In the genomic region with DNA sequence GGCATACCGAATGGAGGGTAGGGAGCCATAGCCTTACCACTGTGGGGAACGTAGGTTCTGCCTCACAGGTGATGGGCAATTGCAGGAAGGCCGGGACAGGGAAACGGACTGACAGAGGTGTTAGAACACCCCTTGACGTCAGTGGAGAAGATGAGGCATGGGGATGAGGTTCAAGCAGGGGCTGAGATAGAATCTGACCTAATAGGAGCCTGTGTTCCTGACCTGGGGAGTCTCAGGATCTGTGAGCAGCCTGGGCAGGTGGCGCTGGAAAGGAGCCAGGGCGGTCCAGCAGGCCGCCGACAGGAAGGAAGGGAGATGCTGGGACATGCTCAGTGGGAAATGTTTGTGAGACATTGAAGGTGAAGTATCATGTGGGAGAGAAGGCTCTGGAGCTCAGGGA, we compare ENCODE assay signal across 14 cellular contexts.
DNase-seq lines count a peak whose midpoint lies in the region; ATAC-seq and TF ChIP-seq lines count a peak whose summit lies in the region.
"Had no signal": no experiment of that assay in that cellular context is flagged by ENCODE, and none has a peak within 500 bp of the region (broad histone marks: within the 10 kb centered on the region; RNA-seq: fewer than 3 reads in every experiment).

No MANE protein-coding gene starts in this region.

- H3K4me3 ChIP-seq in esophagus muscularis mucosa: no peak overlapping the region
- H3K4me3 ChIP-seq: BLaER1 treated with 17β-estradiol and CSF1 and Interleukin-3, amounts not matched to agents 10 nM and 100 nM; GM12878; GM23248 had no signal

- DNase-seq in activated CD8-positive, alpha-beta memory T cell treated with anti-CD3 and anti-CD28 coated beads, Interleukin-2, amount 10 ng/mL, durations not matched to agents 7 days and 5 days: peak; percentile 16
- DNase-seq in activated CD8-positive, alpha-beta memory T cell treated with anti-CD3 and anti-CD28 coated beads, Interleukin-2, amount 50 U/mL, for 4 hours: no peak
- peak; percentile 9 for DNase-seq in NCI-H69 (lab: John Stamatoyannopoulos, UW)
- DNase-seq in esophagus muscularis mucosa (ENCODE audit: extremely low spot score): peak; percentile 70
- DNase-seq in osteocyte (ENCODE audit: extremely low spot score, unreplicated experiment): peak; percentile 63
- no peak for DNase-seq in progenitor cell of endocrine pancreas (ENCODE audit: low spot score, unreplicated experiment)
- DNase-seq in NCI-H1417 treated with DMSO at 0.1 percent for 48 hours (lab: John Stamatoyannopoulos, UW): no peak
- DNase-seq: ACHN; CD4-positive, CD25-positive, alpha-beta regulatory T cell; DMS79; GM23248 had no signal

- 88% methylated on average over 9 of the region's 9 CpGs for WGBS in esophagus muscularis mucosa

- CTCF ChIA-PET in activated CD8-positive, alpha-beta memory T cell treated with anti-CD3 and anti-CD28 coated beads, Interleukin-2, amount 10 ng/mL, durations not matched to agents 7 days and 5 days (lab: Charles Lee): no interaction called here

- H3K27me3 Mint-ChIP-seq in activated CD8-positive, alpha-beta memory T cell treated with anti-CD3 and anti-CD28 coated beads, Interleukin-2, amount 10 ng/mL, durations not matched to agents 7 days and 5 days: peaks cover 18% of the 10 kb centered on the region
- peaks cover 3% of the 10 kb centered on the region for H3K27me3 Mint-ChIP-seq in osteocyte (ENCODE audit: unreplicated experiment)
- H3K27me3 Mint-ChIP-seq in progenitor cell of endocrine pancreas: peaks cover 11% of the 10 kb centered on the region
- H3K27me3 Mint-ChIP-seq: CD4-positive, CD25-positive, alpha-beta regulatory T cell had no signal

- no peak for TF ChIP-seq POLR2A in esophagus muscularis mucosa (IDR thresholded peaks at IDR 0.05; ENCODE audit: low read depth)

- H3K4me1 Mint-ChIP-seq in activated CD8-positive, alpha-beta memory T cell treated with anti-CD3 and anti-CD28 coated beads, Interleukin-2, amount 10 ng/mL, durations not matched to agents 7 days and 5 days: peaks cover 14% of the 10 kb centered on the region
- H3K4me1 Mint-ChIP-seq in osteocyte (ENCODE audit: unreplicated experiment) (no peaks in the 10 kb centered on the region), progenitor cell of endocrine pancreas (ENCODE audit: low read depth) (no peaks in the 10 kb centered on the region)

- H3K27me3 ChIP-seq in esophagus muscularis mucosa: peaks cover 0 to 22% (median 0%) of the 10 kb centered on the region in 4 donors
- H3K27me3 ChIP-seq: BLaER1 treated with 17β-estradiol and CSF1 and Interleukin-3, amounts not matched to agents 10 nM and 100 nM had no signal

- H3K27ac ChIP-seq in esophagus muscularis mucosa (replicated peaks in 1 of 4): no peak overlapping the region
- H3K27ac ChIP-seq: BLaER1 treated with 17β-estradiol and CSF1 and Interleukin-3, amounts not matched to agents 10 nM and 100 nM; GM23248 had no signal

- no peaks in the 10 kb centered on the region for H3K9me3 Mint-ChIP-seq in activated CD8-positive, alpha-beta memory T cell treated with anti-CD3 and anti-CD28 coated beads, Interleukin-2, amount 10 ng/mL, durations not matched to agents 7 days and 5 days (ENCODE audit: low read depth)
- H3K9me3 Mint-ChIP-seq in osteocyte (ENCODE audit: unreplicated experiment) (no peaks in the 10 kb centered on the region), progenitor cell of endocrine pancreas (ENCODE audit: low read depth) (no peaks in the 10 kb centered on the region)

- no peak for TF ChIP-seq EP300 in esophagus muscularis mucosa (IDR thresholded peaks at IDR 0.05)

- H3K36me3 Mint-ChIP-seq in activated CD8-positive, alpha-beta memory T cell treated with anti-CD3 and anti-CD28 coated beads, Interleukin-2, amount 10 ng/mL, durations not matched to agents 7 days and 5 days: no peaks in the 10 kb centered on the region
- no peaks in the 10 kb centered on the region for H3K36me3 Mint-ChIP-seq in osteocyte (ENCODE audit: unreplicated experiment)
- no peaks in the 10 kb centered on the region for H3K36me3 Mint-ChIP-seq in progenitor cell of endocrine pancreas (ENCODE audit: insufficient read depth)
- H3K36me3 Mint-ChIP-seq: CD4-positive, CD25-positive, alpha-beta regulatory T cell had no signal

- intact Hi-C loops in esophagus muscularis mucosa (cut with DNase I): no loop called here

- H3K36me3 ChIP-seq in esophagus muscularis mucosa: no peaks in the 10 kb centered on the region

- H3K4me1 ChIP-seq in esophagus muscularis mucosa: peaks cover 0 to 16% (median 7%) of the 10 kb centered on the region in 4 donors

- no peaks in the 10 kb centered on the region for H3K9me3 ChIP-seq in esophagus muscularis mucosa
- H3K9me3 ChIP-seq: BLaER1 treated with 17β-estradiol and CSF1 and Interleukin-3, amounts not matched to agents 10 nM and 100 nM had no signal

- ATAC-seq in activated CD8-positive, alpha-beta memory T cell treated with anti-CD3 and anti-CD28 coated beads, Interleukin-2, amount 10 ng/mL, durations not matched to agents 7 days and 5 days: no peak
- ATAC-seq: GM12878, HCT116 had no signal

- TF ChIP-seq CTCF in esophagus muscularis mucosa (IDR thresholded peaks at IDR 0.05) (no peak), osteocyte (IDR thresholded peaks at IDR 0.05) (no peak), progenitor cell of endocrine pancreas (IDR thresholded peaks at IDR 0.05; ENCODE audit: unreplicated experiment) (no peak)

- H3K4me3 Mint-ChIP-seq in activated CD8-positive, alpha-beta memory T cell treated with anti-CD3 and anti-CD28 coated beads, Interleukin-2, amount 10 ng/mL, durations not matched to agents 7 days and 5 days: no peak overlapping the region
- H3K4me3 Mint-ChIP-seq in osteocyte (ENCODE audit: unreplicated experiment) (no peak overlapping the region), progenitor cell of endocrine pancreas (ENCODE audit: low read depth) (no peak overlapping the region)
- H3K4me3 Mint-ChIP-seq: CD4-positive, CD25-positive, alpha-beta regulatory T cell had no signal

- H3K27ac Mint-ChIP-seq in activated CD8-positive, alpha-beta memory T cell treated with anti-CD3 and anti-CD28 coated beads, Interleukin-2, amount 10 ng/mL, durations not matched to agents 7 days and 5 days: no peak overlapping the region
- H3K27ac Mint-ChIP-seq in osteocyte (ENCODE audit: unreplicated experiment) (no peak overlapping the region), progenitor cell of endocrine pancreas (no peak overlapping the region)
- H3K27ac Mint-ChIP-seq: CD4-positive, CD25-positive, alpha-beta regulatory T cell had no signal

Comparison
In these comparisons a context has a peak if more than half of its experiments do, and no peak if none do; other contexts are left out.
1. DNase-seq: peak in activated CD8-positive, alpha-beta memory T cell treated with anti-CD3 and anti-CD28 coated beads, Interleukin-2, amount 10 ng/mL, durations not matched to agents 7 days and 5 days (single experiment), NCI-H69 (single experiment), esophagus muscularis mucosa (single experiment) and osteocyte (single experiment); none in activated CD8-positive, alpha-beta memory T cell treated with anti-CD3 and anti-CD28 coated beads, Interleukin-2, amount 50 U/mL, for 4 hours (single experiment), progenitor cell of endocrine pancreas (single experiment) and NCI-H1417 treated with DMSO at 0.1 percent for 48 hours (single experiment).